Comparison of ENCODE assay signal across 17 cellular contexts in genomic region chr9:100739666-100740065, GRCh38.
"Had no signal": no experiment of that assay in that cellular context is flagged by ENCODE, and none has a peak within 500 bp of the region (broad histone marks: within the 10 kb centered on the region; RNA-seq: fewer than 3 reads in every experiment).

No MANE protein-coding gene starts in this region.

- H3K9me3 ChIP-seq: psoas muscle, tibial artery had no signal

- H3K4me3 ChIP-seq: cardiac muscle cell, psoas muscle, spleen, tibial artery had no signal

- FAIRE-seq: colon had no signal

- DNase-seq: activated CD4-positive, alpha-beta T cell treated with anti-CD3 and anti-CD28 coated beads for 48 hours; activated CD8-positive, alpha-beta T cell treated with anti-CD3 and anti-CD28 coated beads, Interleukin-2, amount 10 ng/mL, durations not matched to agents 7 days and 5 days; activated naive CD4-positive, alpha-beta T cell; aorta; effector CD4-positive, alpha-beta T cell; natural killer cell; nucleus accumbens; psoas muscle; spleen; stimulated activated CD4-positive, alpha-beta T cell treated with anti-CD3 and anti-CD28 coated beads, Interleukin-1b, Interleukin-23, amount 100 ng/mL, for 48 hours; SW 1271; tibial artery had no signal

- H3K4me1 ChIP-seq: psoas muscle, spleen, tibial artery had no signal

- H3K27me3 ChIP-seq: cardiac muscle cell, spleen, tibial artery had no signal

- H3K27ac ChIP-seq: cardiac muscle cell, psoas muscle, spleen, tibial artery had no signal

- H3K36me3 ChIP-seq: cardiac muscle cell, spleen, tibial artery had no signal

- ATAC-seq: activated CD8-positive, alpha-beta T cell treated with anti-CD3 and anti-CD28 coated beads, Interleukin-2, amount 10 ng/mL, durations not matched to agents 7 days and 5 days; left lobe of liver; natural killer cell; psoas muscle; sciatic nerve; stimulated activated memory B cell treated with anti-CD40 and anti-IgM and Interleukin-4, amounts not matched to agents 10 μg/mL and 1 μg/mL and 100 μg/mL, for 72 hours had no signal
